1 cellular context compared by ENCODE assay signal in the genomic region with DNA sequence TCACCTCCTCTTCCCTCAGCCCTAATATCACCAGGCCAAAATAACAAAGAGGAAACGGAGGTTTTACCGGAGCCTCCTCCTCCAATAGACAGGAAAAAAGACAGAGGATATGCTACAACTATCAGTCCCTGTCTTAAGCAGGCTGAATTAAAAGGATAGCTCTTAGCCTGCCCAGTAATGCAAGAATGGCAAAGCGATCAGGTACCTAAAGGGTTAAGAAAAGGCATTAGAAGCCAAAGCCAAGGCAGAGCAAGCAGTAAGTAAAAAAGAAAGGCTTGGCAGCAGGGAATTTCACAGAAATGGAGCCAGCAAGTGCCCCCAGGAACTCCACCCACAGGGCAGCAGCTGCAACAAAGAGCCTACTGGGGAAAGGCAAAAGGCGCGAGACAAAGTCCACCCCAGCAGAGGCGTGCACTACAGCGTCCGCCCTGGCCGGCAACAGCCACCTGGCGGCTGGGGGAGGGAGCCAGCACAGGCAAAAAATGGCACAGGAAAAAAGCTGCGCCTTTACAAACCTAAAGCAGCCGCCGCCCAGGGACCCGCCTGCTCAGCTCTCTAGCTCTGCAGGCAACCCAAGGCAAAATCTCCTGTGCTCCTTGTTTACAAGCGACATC.
TF ChIP-seq lines count a peak whose summit lies in the region.

No MANE protein-coding gene starts in this region.

TF ChIP-seq in WTC11, 78 proteins besides CTCF, POLR2A, EP300 and RAD21 (continued from another document):
- TF ChIP-seq, protein P1, sequence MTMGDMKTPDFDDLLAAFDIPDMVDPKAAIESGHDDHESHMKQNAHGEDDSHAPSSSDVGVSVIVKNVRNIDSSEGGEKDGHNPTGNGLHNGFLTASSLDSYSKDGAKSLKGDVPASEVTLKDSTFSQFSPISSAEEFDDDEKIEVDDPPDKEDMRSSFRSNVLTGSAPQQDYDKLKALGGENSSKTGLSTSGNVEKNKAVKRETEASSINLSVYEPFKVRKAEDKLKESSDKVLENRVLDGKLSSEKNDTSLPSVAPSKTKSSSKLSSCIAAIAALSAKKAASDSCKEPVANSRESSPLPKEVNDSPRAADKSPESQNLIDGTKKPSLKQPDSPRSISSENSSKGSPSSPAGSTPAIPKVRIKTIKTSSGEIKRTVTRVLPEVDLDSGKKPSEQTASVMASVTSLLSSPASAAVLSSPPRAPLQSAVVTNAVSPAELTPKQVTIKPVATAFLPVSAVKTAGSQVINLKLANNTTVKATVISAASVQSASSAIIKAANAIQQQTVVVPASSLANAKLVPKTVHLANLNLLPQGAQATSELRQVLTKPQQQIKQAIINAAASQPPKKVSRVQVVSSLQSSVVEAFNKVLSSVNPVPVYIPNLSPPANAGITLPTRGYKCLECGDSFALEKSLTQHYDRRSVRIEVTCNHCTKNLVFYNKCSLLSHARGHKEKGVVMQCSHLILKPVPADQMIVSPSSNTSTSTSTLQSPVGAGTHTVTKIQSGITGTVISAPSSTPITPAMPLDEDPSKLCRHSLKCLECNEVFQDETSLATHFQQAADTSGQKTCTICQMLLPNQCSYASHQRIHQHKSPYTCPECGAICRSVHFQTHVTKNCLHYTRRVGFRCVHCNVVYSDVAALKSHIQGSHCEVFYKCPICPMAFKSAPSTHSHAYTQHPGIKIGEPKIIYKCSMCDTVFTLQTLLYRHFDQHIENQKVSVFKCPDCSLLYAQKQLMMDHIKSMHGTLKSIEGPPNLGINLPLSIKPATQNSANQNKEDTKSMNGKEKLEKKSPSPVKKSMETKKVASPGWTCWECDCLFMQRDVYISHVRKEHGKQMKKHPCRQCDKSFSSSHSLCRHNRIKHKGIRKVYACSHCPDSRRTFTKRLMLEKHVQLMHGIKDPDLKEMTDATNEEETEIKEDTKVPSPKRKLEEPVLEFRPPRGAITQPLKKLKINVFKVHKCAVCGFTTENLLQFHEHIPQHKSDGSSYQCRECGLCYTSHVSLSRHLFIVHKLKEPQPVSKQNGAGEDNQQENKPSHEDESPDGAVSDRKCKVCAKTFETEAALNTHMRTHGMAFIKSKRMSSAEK (CRISPR knock-in tag; IDR thresholded peaks at IDR 0.05; ENCODE audit: borderline replicate concordance): no peak
- no peak for TF ChIP-seq NFYB (CRISPR knock-in tag; conservative IDR thresholded peaks at IDR 0.05; ENCODE audit: low read depth)
